8 cellular contexts compared by ENCODE assay signal in the genomic region with DNA sequence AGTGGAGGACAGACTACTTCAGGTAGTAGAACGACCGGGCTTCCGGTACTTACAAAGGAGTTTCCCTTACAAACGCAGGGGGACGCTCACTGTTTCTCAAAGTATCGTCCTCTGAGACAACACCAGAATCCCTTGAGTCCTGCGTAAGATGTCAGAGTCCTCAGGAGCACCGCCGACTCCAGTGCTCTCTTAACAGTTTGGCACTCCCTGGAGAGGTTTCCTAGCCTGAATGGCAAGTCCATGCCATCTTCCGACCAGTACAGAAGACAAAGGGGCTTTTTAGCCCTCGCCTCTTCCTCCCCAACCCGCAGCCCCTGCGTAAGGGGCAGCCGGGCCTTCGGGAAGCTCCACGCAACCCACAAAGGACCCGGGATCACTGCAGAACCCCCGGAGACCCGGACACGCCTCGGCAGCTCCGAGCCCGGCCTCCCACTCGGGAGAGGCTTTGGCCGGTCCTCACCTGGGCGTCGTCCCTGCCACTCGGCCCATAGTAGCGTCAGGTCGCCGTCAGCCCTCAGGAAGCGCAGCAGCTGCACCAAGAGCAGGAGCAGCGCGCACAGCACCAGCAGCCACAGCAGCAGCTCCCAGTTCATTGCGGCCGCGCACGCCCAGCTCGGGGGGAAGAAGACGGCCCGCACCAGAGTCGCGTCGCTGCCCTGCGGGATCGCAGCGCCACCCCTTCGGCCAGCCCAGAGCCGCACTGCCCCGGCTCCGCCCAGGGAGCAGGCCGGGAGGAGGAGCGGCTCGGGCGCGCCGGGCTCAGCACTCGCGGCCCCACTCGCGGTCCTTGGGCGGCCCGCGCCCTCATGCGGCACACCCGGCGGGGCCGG.
DNase-seq lines count a peak whose midpoint lies in the region; ATAC-seq and TF ChIP-seq lines count a peak whose summit lies in the region.

A gene with protein sequence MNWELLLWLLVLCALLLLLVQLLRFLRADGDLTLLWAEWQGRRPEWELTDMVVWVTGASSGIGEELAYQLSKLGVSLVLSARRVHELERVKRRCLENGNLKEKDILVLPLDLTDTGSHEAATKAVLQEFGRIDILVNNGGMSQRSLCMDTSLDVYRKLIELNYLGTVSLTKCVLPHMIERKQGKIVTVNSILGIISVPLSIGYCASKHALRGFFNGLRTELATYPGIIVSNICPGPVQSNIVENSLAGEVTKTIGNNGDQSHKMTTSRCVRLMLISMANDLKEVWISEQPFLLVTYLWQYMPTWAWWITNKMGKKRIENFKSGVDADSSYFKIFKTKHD (minus strand): TSS at position 682 of the 830 bp plus-strand sequence. CDS start 89 bp downstream, at position 593.

- peak within 1 kb of the TSS; percentile 89 for H3K4me3 ChIP-seq in DOHH2 (ENCODE audit: low read length)
- H3K4me3 ChIP-seq in neutrophil (ENCODE audit: low read depth in 1 of 2, low read length in 1 of 2), result peak within 1 kb of the TSS; percentile 89 to 95

- TF ChIP-seq CTCF in DOHH2 (IDR thresholded peaks at IDR 0.05; ENCODE audit: low read depth, low read length, poor library complexity, severe bottlenecking), result peak; percentile 58
- TF ChIP-seq CTCF in neutrophil (IDR thresholded peaks at IDR 0.05), result peak; percentile 87

- H3K27ac ChIP-seq in DOHH2 (ENCODE audit: low read depth, low read length), result peak within 1 kb of the TSS; percentile 77
- peak within 1 kb of the TSS; percentile 96 for H3K27ac ChIP-seq in neutrophil
- H3K27ac ChIP-seq in substantia nigra (ENCODE audit: low read depth, low read length, poor library complexity, severe bottlenecking), result peak within 1 kb of the TSS; percentile 87

- peak; percentile 65 to 86 for DNase-seq in SHP77 (lab: John Stamatoyannopoulos, UW)
- DNase-seq in activated gamma-delta T cell treated with Interleukin-2 at 50 U/mL for 16 hours, result peak; percentile 55
- DNase-seq in foreskin melanocyte, result peak; percentile 72
- peak; percentile 18 to 92 (median 78) for DNase-seq in substantia nigra (lab: John Stamatoyannopoulos, UW)

- peaks cover 5% of the 10 kb centered on the region; the same call in 1 of the 2 replicates for H3K36me3 ChIP-seq in DOHH2 (ENCODE audit: control insufficient read depth, low read length)
- peaks cover 8% of the 10 kb centered on the region for H3K36me3 ChIP-seq in neutrophil

- H3K4me1 ChIP-seq in DOHH2 (ENCODE audit: control insufficient read depth, low read length) (peaks cover 32% of the 10 kb centered on the region), neutrophil (ENCODE audit: control insufficient read depth in 1 of 2, insufficient read depth in 1 of 2, low read depth in 1 of 2, low read length in 1 of 2) (peaks cover 51 to 55% of the 10 kb centered on the region in 2 experiments)

- peaks cover 32% of the 10 kb centered on the region for H3K79me2 ChIP-seq in DOHH2 (ENCODE audit: control insufficient read depth, low read length)

- H4K20me1 ChIP-seq in DOHH2 (ENCODE audit: control insufficient read depth, insufficient read depth, low read depth, low read length), result no peaks in the 10 kb centered on the region

- no peak for TF ChIP-seq EP300 in Ishikawa (IDR thresholded peaks at IDR 0.05; ENCODE audit: borderline replicate concordance)

- TF ChIP-seq RAD21 in Ishikawa (IDR thresholded peaks at IDR 0.05; ENCODE audit: low read depth), result no peak; the same call in 1 of the 2 replicates

- H3K9me2 ChIP-seq in DOHH2 (replicated peaks; ENCODE audit: control insufficient read depth, low read length), result no peaks in the 10 kb centered on the region

- no peaks in the 10 kb centered on the region for H3F3A ChIP-seq in DOHH2 (ENCODE audit: control insufficient read depth, insufficient read depth)

- no peaks in the 10 kb centered on the region for H3K9me3 ChIP-seq in DOHH2 (ENCODE audit: control insufficient read depth, insufficient read depth, low read length)
- H3K9me3 ChIP-seq in neutrophil, result no peaks in the 10 kb centered on the region

- peak; percentile 80 for ATAC-seq in GM21576 (IDR thresholded peaks at IDR 0.05; ENCODE audit: unreplicated experiment)

- H3K27me3 ChIP-seq in DOHH2 (ENCODE audit: control insufficient read depth, low read length) (no peaks in the 10 kb centered on the region), neutrophil (no peaks in the 10 kb centered on the region)

- peak within 1 kb of the TSS; percentile 91 for H3K4me2 ChIP-seq in DOHH2 (ENCODE audit: low read length)

TF ChIP-seq in Ishikawa, 13 proteins besides CTCF, POLR2A, EP300 and RAD21:
- TF ChIP-seq TAF1 (IDR thresholded peaks at IDR 0.05; ENCODE audit: low read depth), result peak; percentile 51; the same call in 1 of the 2 replicates
- TF ChIP-seq, protein P1, sequence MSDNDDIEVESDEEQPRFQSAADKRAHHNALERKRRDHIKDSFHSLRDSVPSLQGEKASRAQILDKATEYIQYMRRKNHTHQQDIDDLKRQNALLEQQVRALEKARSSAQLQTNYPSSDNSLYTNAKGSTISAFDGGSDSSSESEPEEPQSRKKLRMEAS (IDR thresholded peaks at IDR 0.05), result peak; percentile 56
- 0 out of 2 replicates have a peak, but pooled peaks have one; percentile 12 for TF ChIP-seq NFIC (IDR thresholded peaks at IDR 0.05)
- TF ChIP-seq FOXM1 (IDR thresholded peaks at IDR 0.05; ENCODE audit: borderline replicate concordance, low read depth), result no peak
- TF ChIP-seq, protein P2, sequence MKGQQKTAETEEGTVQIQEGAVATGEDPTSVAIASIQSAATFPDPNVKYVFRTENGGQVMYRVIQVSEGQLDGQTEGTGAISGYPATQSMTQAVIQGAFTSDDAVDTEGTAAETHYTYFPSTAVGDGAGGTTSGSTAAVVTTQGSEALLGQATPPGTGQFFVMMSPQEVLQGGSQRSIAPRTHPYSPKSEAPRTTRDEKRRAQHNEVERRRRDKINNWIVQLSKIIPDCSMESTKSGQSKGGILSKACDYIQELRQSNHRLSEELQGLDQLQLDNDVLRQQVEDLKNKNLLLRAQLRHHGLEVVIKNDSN (IDR thresholded peaks at IDR 0.05), result no peak

Comparison
In these comparisons a context has a peak if more than half of its experiments do, and no peak if none do; other contexts are left out.
1. Peak in every context shown above with its lines: DNase-seq, ATAC-seq, H3K4me3 ChIP-seq and H3K27ac ChIP-seq.